In genomic region chr6:42166444-42167141, GRCh38 we compare ENCODE assay signal across 8 cellular contexts. TPM values are rescaled to one million over a fixed set of nuclear protein-coding genes. Genes with fewer than 3 reads are reported as not detected.
A peak's percentile ranks its signal among the peaks of the same experiment; 100 is the strongest.
DNase-seq lines count a peak whose midpoint lies in the region; ATAC-seq and TF ChIP-seq lines count a peak whose summit lies in the region.

No MANE protein-coding gene starts in this region.

- no peaks in the 10 kb centered on the region for H3K9me3 Mint-ChIP-seq in activated T-helper 1 cell treated with anti-CD3 and anti-CD28 coated beads, Interleukin-12 subunit alpha, Interleukin-12 subunit beta, Interleukin-2, Interleukin-4 antibody, amounts not matched to agents 30 ng/mL and 10 ng/mL and 1 ng/mL, durations not matched to agents 14 hours and 24 hours and 36 hours

- peaks cover 7% of the 10 kb centered on the region for H3K27me3 Mint-ChIP-seq in activated T-helper 1 cell treated with anti-CD3 and anti-CD28 coated beads, Interleukin-12 subunit alpha, Interleukin-12 subunit beta, Interleukin-2, Interleukin-4 antibody, amounts not matched to agents 30 ng/mL and 10 ng/mL and 1 ng/mL, durations not matched to agents 14 hours and 24 hours and 36 hours (ENCODE audit: insufficient read depth)

- DNase-seq in DND-41: peak; percentile 85
- peak; percentile 68 to 79 for DNase-seq in Kasumi-1 (lab: John Stamatoyannopoulos, UW)
- DNase-seq in RKO (ENCODE audit: low spot score): peak; percentile 56
- peak; percentile 68 for DNase-seq in activated T-helper 1 cell treated with anti-CD3 and anti-CD28 coated beads, Interleukin-12 subunit alpha, Interleukin-12 subunit beta, Interleukin-2, Interleukin-4 antibody, amounts not matched to agents 30 ng/mL and 10 ng/mL and 1 ng/mL, durations not matched to agents 14 hours and 24 hours and 36 hours (ENCODE audit: low spot score)
- DNase-seq in foreskin fibroblast: peak; percentile 36 to 85
- no peak for DNase-seq in thoracic aorta (ENCODE audit: low spot score)

- no peak overlapping the region for H3K4me2 ChIP-seq in DND-41 (ENCODE audit: insufficient read depth, low read length)

- no peaks in the 10 kb centered on the region for H3K27me3 ChIP-seq in DND-41 (ENCODE audit: insufficient read depth, low read length, poor library complexity)
- H3K27me3 ChIP-seq in neutrophil: no peaks in the 10 kb centered on the region
- no peaks in the 10 kb centered on the region for H3K27me3 ChIP-seq in thoracic aorta (replicated peaks; ENCODE audit: insufficient read depth)

- H3K79me2 ChIP-seq in DND-41 (ENCODE audit: insufficient read depth, low read length): no peaks in the 10 kb centered on the region

- H3K36me3 Mint-ChIP-seq in activated T-helper 1 cell treated with anti-CD3 and anti-CD28 coated beads, Interleukin-12 subunit alpha, Interleukin-12 subunit beta, Interleukin-2, Interleukin-4 antibody, amounts not matched to agents 30 ng/mL and 10 ng/mL and 1 ng/mL, durations not matched to agents 14 hours and 24 hours and 36 hours (ENCODE audit: low read depth): no peaks in the 10 kb centered on the region

- ATAC-seq in DND-41 (ENCODE audit: insufficient read depth, low read depth) (peak; percentile 92), thoracic aorta (ENCODE audit: insufficient number of reproducible peaks, low FRiP score, low read depth) (no peak), HG03095 (IDR thresholded peaks at IDR 0.05; ENCODE audit: unreplicated experiment) (no peak)

- peaks cover 7% of the 10 kb centered on the region for H3K4me1 ChIP-seq in DND-41 (ENCODE audit: insufficient read depth, low read length)
- no peaks in the 10 kb centered on the region for H3K4me1 ChIP-seq in neutrophil (ENCODE audit: control insufficient read depth in 1 of 2, insufficient read depth in 1 of 2, low read depth in 1 of 2, low read length in 1 of 2)
- no peaks in the 10 kb centered on the region for H3K4me1 ChIP-seq in thoracic aorta (ENCODE audit: control insufficient read depth in 1 of 2, low read depth in 2 of 2)

- H3K9me3 ChIP-seq in DND-41 (ENCODE audit: insufficient read depth, low read length, severe bottlenecking) (no peaks in the 10 kb centered on the region), neutrophil (no peaks in the 10 kb centered on the region), thoracic aorta (no peaks in the 10 kb centered on the region)

- H3K27ac ChIP-seq in DND-41 (ENCODE audit: low read length) (no peak overlapping the region), neutrophil (no peak overlapping the region), thoracic aorta (no peak overlapping the region)

- H4K20me1 ChIP-seq in DND-41 (ENCODE audit: insufficient read depth, low read length): no peaks in the 10 kb centered on the region

- peak overlapping the region; percentile 70 for H2AFZ ChIP-seq in DND-41 (ENCODE audit: low read depth, low read length)

- H3K36me3 ChIP-seq in DND-41 (ENCODE audit: insufficient read depth, low read length) (no peaks in the 10 kb centered on the region), neutrophil (no peaks in the 10 kb centered on the region), thoracic aorta (no peaks in the 10 kb centered on the region)

- no peak overlapping the region for H3K4me3 Mint-ChIP-seq in activated T-helper 1 cell treated with anti-CD3 and anti-CD28 coated beads, Interleukin-12 subunit alpha, Interleukin-12 subunit beta, Interleukin-2, Interleukin-4 antibody, amounts not matched to agents 30 ng/mL and 10 ng/mL and 1 ng/mL, durations not matched to agents 14 hours and 24 hours and 36 hours

- intact Hi-C loops in activated T-helper 1 cell treated with anti-CD3 and anti-CD28 coated beads, Interleukin-12 subunit alpha, Interleukin-12 subunit beta, Interleukin-2, Interleukin-4 antibody, amounts not matched to agents 30 ng/mL and 10 ng/mL and 1 ng/mL, durations not matched to agents 14 hours and 24 hours and 36 hours (cut with micrococcal nuclease): loop anchor here (1.0 to 5.0 kb wide), 6 partner anchors 51 to 386 kb away; partner anchors contain the start of genes MRPS10 and PRICKLE4

- no peak overlapping the region for H3K27ac Mint-ChIP-seq in activated T-helper 1 cell treated with anti-CD3 and anti-CD28 coated beads, Interleukin-12 subunit alpha, Interleukin-12 subunit beta, Interleukin-2, Interleukin-4 antibody, amounts not matched to agents 30 ng/mL and 10 ng/mL and 1 ng/mL, durations not matched to agents 14 hours and 24 hours and 36 hours

- H3K4me3 ChIP-seq in DND-41 (ENCODE audit: low read depth in 1 of 2, low read length in 2 of 2) (no peak overlapping the region), foreskin fibroblast (ENCODE audit: low read depth in 1 of 2, low read length in 2 of 2) (no peak overlapping the region), neutrophil (ENCODE audit: low read depth in 1 of 2, low read length in 1 of 2) (no peak overlapping the region), thoracic aorta (no peak overlapping the region)

- TF ChIP-seq CTCF in DND-41 (IDR thresholded peaks at IDR 0.05; ENCODE audit: borderline replicate concordance, extremely low read depth, low read length, poor library complexity, severe bottlenecking) (peak; percentile 99), foreskin fibroblast (IDR thresholded peaks at IDR 0.05; ENCODE audit: low read depth, low read length) (peak; percentile 95), neutrophil (IDR thresholded peaks at IDR 0.05) (peak; percentile 88), thoracic aorta (IDR thresholded peaks at IDR 0.05) (peak; percentile 88)

- H3K9ac ChIP-seq in DND-41 (ENCODE audit: low read depth, low read length): no peak overlapping the region

- H3K4me1 Mint-ChIP-seq in activated T-helper 1 cell treated with anti-CD3 and anti-CD28 coated beads, Interleukin-12 subunit alpha, Interleukin-12 subunit beta, Interleukin-2, Interleukin-4 antibody, amounts not matched to agents 30 ng/mL and 10 ng/mL and 1 ng/mL, durations not matched to agents 14 hours and 24 hours and 36 hours (ENCODE audit: low read depth): peaks cover 7% of the 10 kb centered on the region

RNA-seq across cellular contexts. Expression of gene GUCA1A, which starts 6.6 kb away (rescaled TPM):
- total RNA-seq in activated T-helper 1 cell treated with anti-CD3 and anti-CD28 coated beads, Interleukin-12 subunit alpha, Interleukin-12 subunit beta, Interleukin-2, Interleukin-4 antibody, amounts not matched to agents 30 ng/mL and 10 ng/mL and 1 ng/mL, durations not matched to agents 14 hours and 24 hours and 36 hours: not detected in 2 replicates
- total RNA-seq in thoracic aorta: not detected

RNA-seq across cellular contexts. Expression of gene C6orf132, which starts 24.2 kb away (rescaled TPM):
- total RNA-seq in activated T-helper 1 cell treated with anti-CD3 and anti-CD28 coated beads, Interleukin-12 subunit alpha, Interleukin-12 subunit beta, Interleukin-2, Interleukin-4 antibody, amounts not matched to agents 30 ng/mL and 10 ng/mL and 1 ng/mL, durations not matched to agents 14 hours and 24 hours and 36 hours: 0.18 and 0.20 TPM in 2 replicates
- total RNA-seq in thoracic aorta: 1 to 10 TPM in 1 of 2 donors, under 1 TPM in 1; 0.54 to 2.4 TPM

RNA-seq across cellular contexts. Expression of gene GUCA1B, which starts 28.2 kb away (rescaled TPM):
- 1.0 and 1.1 TPM in 2 replicates for total RNA-seq in activated T-helper 1 cell treated with anti-CD3 and anti-CD28 coated beads, Interleukin-12 subunit alpha, Interleukin-12 subunit beta, Interleukin-2, Interleukin-4 antibody, amounts not matched to agents 30 ng/mL and 10 ng/mL and 1 ng/mL, durations not matched to agents 14 hours and 24 hours and 36 hours
- 1 to 10 TPM in 1 of 2 donors, not detected in 1; 2.1 TPM for total RNA-seq in thoracic aorta

RNA-seq across cellular contexts. Expression of gene MRPS10, which starts 51.1 kb away (rescaled TPM):
- 48.8 and 49.7 TPM in 2 replicates for total RNA-seq in activated T-helper 1 cell treated with anti-CD3 and anti-CD28 coated beads, Interleukin-12 subunit alpha, Interleukin-12 subunit beta, Interleukin-2, Interleukin-4 antibody, amounts not matched to agents 30 ng/mL and 10 ng/mL and 1 ng/mL, durations not matched to agents 14 hours and 24 hours and 36 hours
- total RNA-seq in thoracic aorta: 10 to 100 TPM; 23.0 to 30.0 TPM
